Comparison of ENCODE assay signal across 1 cellular context in genomic region chr11:382081-382643, GRCh38.
TF ChIP-seq lines count a peak whose summit lies in the region.

No MANE protein-coding gene starts in this region.

TF ChIP-seq in SK-N-SH, 30 proteins besides CTCF, POLR2A, EP300 and RAD21 (continued from another document):
- TF ChIP-seq USF2 (IDR thresholded peaks at IDR 0.05; ENCODE audit: borderline replicate concordance, low read depth, low read length) (no peak), FOXJ3 (CRISPR knock-in tag; IDR thresholded peaks at IDR 0.05) (no peak), PBX3 (IDR thresholded peaks at IDR 0.05) (no peak), YY1 (IDR thresholded peaks at IDR 0.05; ENCODE audit: low read depth) (no peak)
